Comparison of ENCODE assay signal across 1 cellular context in the genomic region with DNA sequence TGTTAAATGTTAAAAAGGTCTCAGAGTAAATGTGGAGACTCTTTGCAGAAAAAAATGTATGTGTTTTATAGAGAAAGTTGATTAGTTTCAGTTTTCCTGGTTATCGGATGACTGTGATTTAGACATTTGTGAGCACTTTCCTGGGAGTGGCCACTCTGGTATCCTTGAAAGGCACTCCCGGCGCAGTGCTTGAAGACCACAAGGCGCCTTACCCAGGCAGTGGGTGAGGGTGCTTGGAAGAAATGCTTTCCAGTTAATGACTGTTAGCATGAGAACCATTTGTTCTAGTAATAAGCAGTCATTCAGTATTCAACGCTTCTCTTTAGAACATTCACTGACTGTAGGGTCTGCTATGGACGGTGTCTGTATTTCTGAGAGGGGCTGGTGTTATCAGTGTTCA.
TF ChIP-seq lines count a peak whose summit lies in the region.

No MANE protein-coding gene starts in this region.

TF ChIP-seq in IMR-90, 13 proteins besides CTCF, POLR2A, EP300 and RAD21 (continued from another document):
- no peak for TF ChIP-seq FOS (IDR thresholded peaks at IDR 0.05; ENCODE audit: low read depth, low read length)
